8 cellular contexts compared by ENCODE assay signal in the genomic region with DNA sequence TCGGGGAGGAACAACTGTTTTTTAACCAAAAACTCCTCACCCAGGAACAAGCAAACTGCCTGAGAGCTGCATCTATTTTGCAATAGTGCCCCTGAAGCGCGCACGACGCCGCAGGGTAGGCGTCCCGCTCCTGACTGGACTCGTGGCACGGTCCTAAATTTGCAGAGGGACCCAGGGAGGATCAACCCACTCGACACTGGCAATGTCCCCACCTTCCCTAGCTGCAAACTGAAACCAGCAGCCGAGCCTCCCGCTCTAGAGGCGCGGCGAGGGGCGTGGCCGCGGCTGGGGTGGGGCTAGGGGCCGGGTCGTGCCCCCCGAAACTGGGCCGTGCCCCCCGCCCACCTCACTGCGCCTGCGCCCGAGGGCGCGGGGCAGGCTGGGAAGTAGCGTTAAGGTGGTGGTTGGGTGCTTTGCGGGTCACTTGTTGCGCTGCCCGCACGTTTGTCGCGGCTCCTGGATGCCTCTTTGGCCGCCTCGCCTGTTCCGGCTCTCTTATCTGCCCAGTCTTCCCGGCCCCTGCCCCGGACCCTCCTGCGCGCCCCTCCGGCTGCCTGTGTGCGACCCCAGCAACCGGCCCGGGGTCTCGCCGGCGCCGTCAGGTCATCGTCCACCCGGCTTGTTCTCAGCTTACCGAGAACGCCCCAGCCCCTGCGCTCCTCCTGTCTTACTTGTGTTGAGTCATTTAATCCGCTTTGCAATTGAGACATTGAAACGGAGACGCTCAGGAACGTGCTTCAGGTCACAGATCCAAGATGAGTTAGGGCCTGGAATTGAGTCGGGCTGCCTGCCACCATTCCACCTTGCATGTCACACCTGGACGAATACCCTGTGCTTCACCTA. TPM values are rescaled to one million over a fixed set of nuclear protein-coding genes. Genes with fewer than 3 reads are reported as not detected.
DNase-seq lines count a peak whose midpoint lies in the region; ATAC-seq and TF ChIP-seq lines count a peak whose summit lies in the region.

No MANE protein-coding gene starts in this region.

- peak overlapping the region; percentile 82 for H3K4me3 ChIP-seq in upper lobe of right lung

- TF ChIP-seq CTCF in GM13977 (IDR thresholded peaks at IDR 0.05; ENCODE audit: extremely low read depth, insufficient read depth, missing control alignments), result no peak
- TF ChIP-seq CTCF in progenitor cell of endocrine pancreas (IDR thresholded peaks at IDR 0.05; ENCODE audit: unreplicated experiment), result no peak
- no peak for TF ChIP-seq CTCF in upper lobe of right lung (IDR thresholded peaks at IDR 0.05)

- peaks cover 0 to 7% (median 4%) of the 10 kb centered on the region in 3 donors for H3K4me1 Mint-ChIP-seq in T-cell
- H3K4me1 Mint-ChIP-seq in progenitor cell of endocrine pancreas (ENCODE audit: low read depth), result peaks cover 2% of the 10 kb centered on the region

- no peaks in the 10 kb centered on the region for H3K27me3 ChIP-seq in upper lobe of right lung

- no peaks in the 10 kb centered on the region for H3K9me3 ChIP-seq in upper lobe of right lung

- in situ Hi-C loops in GM13977 (cut with MboI; ENCODE audit: low pct_unique_long_range_greater_than_20kb, low sequenced_read_pairs, unreplicated experiment), result no loop called here

- H3K4me1 ChIP-seq in upper lobe of right lung, result no peaks in the 10 kb centered on the region

- CTCF ChIA-PET in T-cell (lab: Charles Lee), result interaction anchor here in 1 of 2 donors (0.8 kb wide), 1 partner anchor 9 kb away, joined by 3 read pairs; no protein-coding TSS in a partner anchor

- H3K27ac Mint-ChIP-seq in T-cell (peak overlapping the region; percentile 94 to 96), progenitor cell of endocrine pancreas (peak overlapping the region; percentile 98)

- ATAC-seq in HG02642 (IDR thresholded peaks at IDR 0.05; ENCODE audit: poor library complexity, unreplicated experiment) (peak; percentile 96), T-cell (replicated peaks in 1 of 4) (peak; percentile 98), left cardiac atrium (peak; percentile 100), upper lobe of right lung (peak; percentile 100)

- no peaks in the 10 kb centered on the region for H3K36me3 ChIP-seq in upper lobe of right lung

- H3K4me3 Mint-ChIP-seq in T-cell, result peak overlapping the region; percentile 83 to 93 (median 89)
- H3K4me3 Mint-ChIP-seq in progenitor cell of endocrine pancreas (ENCODE audit: low read depth), result peak overlapping the region; percentile 87

- H3K27me3 Mint-ChIP-seq in T-cell (no peaks in the 10 kb centered on the region), progenitor cell of endocrine pancreas (no peaks in the 10 kb centered on the region)

- H3K27ac ChIP-seq in upper lobe of right lung, result peak overlapping the region; percentile 91

- DNase-seq in GM13977 (ENCODE audit: low spot score) (peak; percentile 98), NCI-H1092 treated with DMSO at 0.1 percent for 48 hours (lab: John Stamatoyannopoulos, UW) (peak; percentile 70), T-cell (peak; percentile 68 to 94 (median 84)), amniotic epithelial cell (ENCODE audit: low read depth) (peak; percentile 51), left cardiac atrium (peak; percentile 90), progenitor cell of endocrine pancreas (ENCODE audit: low spot score, unreplicated experiment) (peak; percentile 81), upper lobe of right lung (peak; percentile 97)

- H3K36me3 Mint-ChIP-seq in T-cell, result no peaks in the 10 kb centered on the region
- H3K36me3 Mint-ChIP-seq in progenitor cell of endocrine pancreas (ENCODE audit: insufficient read depth), result no peaks in the 10 kb centered on the region

- intact Hi-C loops in left cardiac atrium (cut with DNase I), result no loop called here
- intact Hi-C loops in upper lobe of right lung (cut with DNase I), result no loop called here

- H3K9me3 Mint-ChIP-seq in T-cell (no peaks in the 10 kb centered on the region), progenitor cell of endocrine pancreas (ENCODE audit: low read depth) (no peaks in the 10 kb centered on the region)

- POLR2A ChIA-PET in T-cell (lab: Charles Lee), result interaction anchor here (0.6 to 1.0 kb wide), 3 partner anchors 8 to 53 kb away, joined by 3 to 5 read pairs (median 4); no protein-coding TSS in a partner anchor

RNA-seq across cellular contexts. Expression of gene LSM14A, which starts 37.9 kb away (rescaled TPM):
- total RNA-seq in T-cell (100 to 1,000 TPM; 135 to 180 (median 159) TPM), left cardiac atrium (10 to 100 TPM; 77.3 to 83.4 TPM), progenitor cell of endocrine pancreas (120 and 133 TPM in 2 replicates), upper lobe of right lung (92.8 TPM)

Comparison
In these comparisons a context has a peak if more than half of its experiments do, and no peak if none do; other contexts are left out.
1. Peak in every context shown above with its lines: DNase-seq, ATAC-seq, H3K4me3 ChIP-seq and H3K27ac ChIP-seq.